Comparison of ENCODE assay signal across 8 cellular contexts in genomic region chr12:31749024-31749704, GRCh38. TPM values are rescaled to one million over a fixed set of nuclear protein-coding genes. Genes with fewer than 3 reads are reported as not detected.
A peak's percentile ranks its signal among the peaks of the same experiment; 100 is the strongest.
DNase-seq lines count a peak whose midpoint lies in the region; ATAC-seq and TF ChIP-seq lines count a peak whose summit lies in the region.

No MANE protein-coding gene starts in this region.

- no peaks in the 10 kb centered on the region for H4K20me1 ChIP-seq in IMR-90 (ENCODE audit: insufficient read depth, low read length)

- peak overlapping the region; percentile 28; the same call in 1 of the 2 replicates for H3K4me2 ChIP-seq in IMR-90 (ENCODE audit: low read depth, low read length)

- peaks cover 63% of the 10 kb centered on the region for H3K4me1 Mint-ChIP-seq in activated naive CD4-positive, alpha-beta T cell treated with anti-CD3 and anti-CD28 coated beads for 36 hours (ENCODE audit: low read depth)

- in situ Hi-C loops in IMR-90 (cut with MboI; ENCODE audit: low sequenced_read_pairs), result no loop called here

- peak overlapping the region in 1 of 2 experiments; percentile 56; a peak in 2 of 4 replicates for H4K8ac ChIP-seq in IMR-90 (ENCODE audit: low read depth in 2 of 2, low read length in 2 of 2)

- no peak for TF ChIP-seq RAD21 in IMR-90 (IDR thresholded peaks at IDR 0.05; ENCODE audit: low read length)

- no TSS peak for BruUV-seq in IMR-90 (replicated peaks; lab: Mats Ljungman, UMichigan)

- peak overlapping the region; percentile 41; the same call in 1 of the 2 replicates for H3K23ac ChIP-seq in IMR-90 (ENCODE audit: low read depth, low read length)

- H4K91ac ChIP-seq in IMR-90 (ENCODE audit: insufficient read depth, low read depth, low read length), result peak overlapping the region; percentile 40; the same call in 1 of the 2 replicates

- no peaks in the 10 kb centered on the region for H3K27me3 Mint-ChIP-seq in activated naive CD4-positive, alpha-beta T cell treated with anti-CD3 and anti-CD28 coated beads for 36 hours (ENCODE audit: low read depth)

- no peak overlapping the region for H3K14ac ChIP-seq in IMR-90 (replicated peaks; ENCODE audit: low read depth, low read length)

- H3K9me1 ChIP-seq in IMR-90 (ENCODE audit: insufficient read depth, low read length), result no peaks in the 10 kb centered on the region

- TF ChIP-seq CTCF in IMR-90 (conservative IDR thresholded peaks at IDR 0.05; ENCODE audit: low read depth, low read length), result no peak

- peak overlapping the region; percentile 16; the same call in 1 of the 2 replicates for H2AK5ac ChIP-seq in IMR-90 (ENCODE audit: low read depth, low read length)

- dilution Hi-C loops in IMR-90 (cut with HindIII; ENCODE audit: low sequenced_read_pairs, unreplicated experiment), result no loop called here

- H3K79me1 ChIP-seq in IMR-90 (ENCODE audit: low read depth in 1 of 2, low read length in 2 of 2), result no peaks in the 10 kb centered on the region

- CTCF ChIA-PET in IMR-90 (lab: Yijun Ruan, JAX), result no interaction called here
- CTCF ChIA-PET in activated naive CD4-positive, alpha-beta T cell treated with anti-CD3 and anti-CD28 coated beads for 36 hours (lab: Charles Lee), result no interaction called here

- no peak overlapping the region for H3K56ac ChIP-seq in IMR-90 (ENCODE audit: extremely low read depth, insufficient read depth, low read length)

- peak overlapping the region; percentile 76 for H3K27ac Mint-ChIP-seq in activated naive CD4-positive, alpha-beta T cell treated with anti-CD3 and anti-CD28 coated beads for 36 hours

- no peaks in the 10 kb centered on the region for H3K9me3 Mint-ChIP-seq in activated naive CD4-positive, alpha-beta T cell treated with anti-CD3 and anti-CD28 coated beads for 36 hours

- H2BK5ac ChIP-seq in IMR-90 (ENCODE audit: low read depth, low read length, poor library complexity, severe bottlenecking), result peak overlapping the region; percentile 80

- H3K36me3 ChIP-seq in IMR-90 (ENCODE audit: control insufficient read depth, insufficient read depth, low read length), result no peaks in the 10 kb centered on the region

- ATAC-seq in GM21737 (IDR thresholded peaks at IDR 0.05; ENCODE audit: unreplicated experiment) (peak; percentile 74), IMR-90 (ENCODE audit: low read depth) (peak; percentile 73)

- POLR2A ChIA-PET in IMR-90 (lab: Charles Lee; ENCODE audit: unreplicated experiment), result no interaction called here

- H2BK120ac ChIP-seq in IMR-90 (ENCODE audit: low read depth, low read length), result peak overlapping the region; percentile 69

- no peak overlapping the region for H3K4me3 ChIP-seq in IMR-90 (ENCODE audit: insufficient read depth, low read depth, low read length)

- H3K4ac ChIP-seq in IMR-90 (ENCODE audit: low read depth, low read length), result peak overlapping the region; percentile 9; the same call in 1 of the 2 replicates

- H2BK15ac ChIP-seq in IMR-90 (ENCODE audit: low read depth, low read length), result peak overlapping the region; percentile 41; the same call in 1 of the 3 replicates

- H3K9me3 ChIP-seq in IMR-90 (ENCODE audit: control insufficient read depth, insufficient read depth, low read length), result no peaks in the 10 kb centered on the region

- H3K4me1 ChIP-seq in IMR-90 (ENCODE audit: control insufficient read depth, insufficient read depth, low read length), result peaks cover 2% of the 10 kb centered on the region; the same call in 1 of the 2 replicates

- no peaks in the 10 kb centered on the region for H3K36me3 Mint-ChIP-seq in activated naive CD4-positive, alpha-beta T cell treated with anti-CD3 and anti-CD28 coated beads for 36 hours (ENCODE audit: low read depth)

- H3K27ac ChIP-seq in IMR-90 (ENCODE audit: insufficient read depth, low read length), result peak overlapping the region; percentile 44; the same call in 1 of the 2 replicates

- H2AFZ ChIP-seq in IMR-90 (replicated peaks; ENCODE audit: low read length, poor library complexity), result no peak overlapping the region

- peak overlapping the region; percentile 63; the same call in 1 of the 2 replicates for H3K18ac ChIP-seq in IMR-90 (ENCODE audit: low read depth, low read length)

- H3K27me3 ChIP-seq in IMR-90 (ENCODE audit: control insufficient read depth, insufficient read depth, low read length), result no peaks in the 10 kb centered on the region

- peak overlapping the region; percentile 14; the same call in 1 of the 2 replicates for H4K5ac ChIP-seq in IMR-90 (ENCODE audit: low read depth, low read length)

- no peak overlapping the region for H3K9ac ChIP-seq in IMR-90 (ENCODE audit: low read depth, low read length)

- DNase-seq in EL (peak; percentile 96), IMR-90 (peak; percentile 98), iPS DF 19.7 (ENCODE audit: low read depth, low spot score) (peak; percentile 96), inferior parietal cortex (ENCODE audit: extremely low spot score) (no peak)
- DNase-seq in activated naive CD4-positive, alpha-beta T cell treated with anti-CD3 and anti-CD28 coated beads for 36 hours, result peak; percentile 88
- peak; percentile 77 for DNase-seq in stimulated activated CD4-positive, alpha-beta T cell treated with anti-CD3 and anti-CD28 coated beads, Interleukin-1b, Interleukin-23, amount 100 ng/mL, for 48 hours

- H2BK20ac ChIP-seq in IMR-90 (ENCODE audit: low read depth, low read length), result peak overlapping the region; percentile 38; the same call in 1 of the 2 replicates

- WGBS in IMR-90 (ENCODE audit: extremely low coverage in 2 of 2, insufficient read length in 1 of 2), 2 experiments, result 6% methylated on average over 3 of the region's 5 CpGs; no CpG with 5 or more reads in 1 of the 2 experiments

- intact Hi-C loops in IMR-90 (cut with micrococcal nuclease), result no loop called here
- intact Hi-C loops in activated naive CD4-positive, alpha-beta T cell treated with anti-CD3 and anti-CD28 coated beads for 36 hours (cut with micrococcal nuclease), result loop anchor here (1.0 to 5.0 kb wide), 13 partner anchors 14 to 508 kb away; partner anchors contain the start of gene AMN1

- no peak for TF ChIP-seq POLR2A in IMR-90 (IDR thresholded peaks at IDR 0.05; ENCODE audit: low read depth, low read length)

- no peak overlapping the region for H3K4me3 Mint-ChIP-seq in activated naive CD4-positive, alpha-beta T cell treated with anti-CD3 and anti-CD28 coated beads for 36 hours

- H2AK9ac ChIP-seq in IMR-90 (replicated peaks; ENCODE audit: low read depth, low read length, poor library complexity), result no peak overlapping the region

TF ChIP-seq in IMR-90, 13 proteins besides CTCF, POLR2A, EP300 and RAD21:
- TF ChIP-seq NFE2L2 (IDR thresholded peaks at IDR 0.05; ENCODE audit: low read depth, low read length), result peak; percentile 94
- peak; percentile 49 for TF ChIP-seq MAFK (IDR thresholded peaks at IDR 0.05; ENCODE audit: low read depth, low read length)
- TF ChIP-seq MXI1 (IDR thresholded peaks at IDR 0.05; ENCODE audit: borderline replicate concordance, low read depth, low read length), result no peak
- peak; percentile 91 for TF ChIP-seq BHLHE40 (IDR thresholded peaks at IDR 0.05; ENCODE audit: low read depth, low read length)
- peak; percentile 93 for TF ChIP-seq CEBPB (IDR thresholded peaks at IDR 0.05; ENCODE audit: low read depth, low read length)
- TF ChIP-seq FOS (IDR thresholded peaks at IDR 0.05; ENCODE audit: low read depth, low read length), result peak; percentile 97

TF ChIP-seq in PFSK-1, 5 proteins besides CTCF, POLR2A, EP300 and RAD21:
- peak; percentile 42; the same call in 1 of the 2 replicates for TF ChIP-seq POLR2AphosphoS5 (IDR thresholded peaks at IDR 0.05; ENCODE audit: low read depth, low read length)
- TF ChIP-seq SIN3A (IDR thresholded peaks at IDR 0.05; ENCODE audit: borderline replicate concordance, insufficient read depth, low read length), result peak; percentile 72; the same call in 1 of the 2 replicates
- no peak for TF ChIP-seq FOXP2 (optimal IDR thresholded peaks at IDR 0.05; ENCODE audit: borderline replicate concordance, extremely low read depth, extremely low read length, insufficient read depth)
- no peak for TF ChIP-seq REST (IDR thresholded peaks at IDR 0.05; ENCODE audit: insufficient read depth in 1 of 2, low read depth in 2 of 2, low read length in 2 of 2)
- 0 out of 2 replicates have a peak, but pooled peaks have one; percentile 40 for TF ChIP-seq TAF1 (IDR thresholded peaks at IDR 0.05; ENCODE audit: borderline replicate concordance, insufficient read depth, low read length)

RNA-seq across cellular contexts. Expression of gene AMN1, which starts 20.3 kb away (rescaled TPM):
- total RNA-seq in IMR-90 (2012; rRNA removed), result 3.4 and 6.1 TPM in 2 replicates
- polyA plus RNA-seq in IMR-90 (2012; rRNA removed), result 4.0 and 5.2 TPM in 2 replicates
- 0.99 and 2.3 TPM in 2 replicates for polyA plus RNA-seq in IMR-90 (2012; cell fraction: cytosol; rRNA removed)
- polyA plus RNA-seq in IMR-90 (2012; cell fraction: nucleus; rRNA removed; ENCODE audit: low replicate concordance), result 0.72 and 4.3 TPM in 2 replicates
- 2.2 TPM for polyA plus RNA-seq in PFSK-1 (2012; ENCODE audit: insufficient read length, low read depth)
- 1 to 10 TPM; 6.6 to 8.0 TPM for total RNA-seq in activated naive CD4-positive, alpha-beta T cell treated with anti-CD3 and anti-CD28 coated beads for 36 hours
